Comparison of ENCODE assay signal across 9 cellular contexts in genomic region chr6:6131492-6132109, GRCh38.
A peak's percentile ranks its signal among the peaks of the same experiment; 100 is the strongest.
DNase-seq lines count a peak whose midpoint lies in the region; ATAC-seq and TF ChIP-seq lines count a peak whose summit lies in the region.
"Had no signal": no experiment of that assay in that cellular context is flagged by ENCODE, and none has a peak within 500 bp of the region (broad histone marks: within the 10 kb centered on the region; RNA-seq: fewer than 3 reads in every experiment).

No MANE protein-coding gene starts in this region.

- no peaks in the 10 kb centered on the region for H3K36me3 Mint-ChIP-seq in activated CD4-positive, alpha-beta T cell treated with anti-CD3 and anti-CD28 coated beads for 36 hours (ENCODE audit: low read depth)
- H3K36me3 Mint-ChIP-seq in osteocyte (ENCODE audit: unreplicated experiment): no peaks in the 10 kb centered on the region

- no peak for ATAC-seq in activated CD4-positive, alpha-beta T cell treated with anti-CD3 and anti-CD28 coated beads for 36 hours

- H3K36me3 ChIP-seq in Karpas-422 (ENCODE audit: insufficient read depth, low read length) (no peaks in the 10 kb centered on the region), colonic mucosa (no peaks in the 10 kb centered on the region), right atrium auricular region (no peaks in the 10 kb centered on the region)

- no peak overlapping the region for H2AFZ ChIP-seq in Karpas-422 (ENCODE audit: low read length)

- no peaks in the 10 kb centered on the region for H3K9me2 ChIP-seq in Karpas-422 (replicated peaks; ENCODE audit: insufficient read depth, low read length)

- H3K4me2 ChIP-seq in Karpas-422 (ENCODE audit: low read depth, low read length, poor library complexity, severe bottlenecking): no peak overlapping the region

- H3K9ac ChIP-seq in Karpas-422 (ENCODE audit: low read length) (no peak overlapping the region), colonic mucosa (ENCODE audit: low read depth in 2 of 2, low read length in 2 of 2) (no peak overlapping the region)

- H3K27me3 ChIP-seq in Karpas-422 (ENCODE audit: low read length) (no peaks in the 10 kb centered on the region), colonic mucosa (no peaks in the 10 kb centered on the region), right atrium auricular region (no peaks in the 10 kb centered on the region)

- POLR2A ChIA-PET in activated CD4-positive, alpha-beta T cell treated with anti-CD3 and anti-CD28 coated beads for 36 hours (lab: Charles Lee): no interaction called here

- H3K4me3 Mint-ChIP-seq in activated CD4-positive, alpha-beta T cell treated with anti-CD3 and anti-CD28 coated beads for 36 hours: no peak overlapping the region
- no peak overlapping the region for H3K4me3 Mint-ChIP-seq in osteocyte (ENCODE audit: unreplicated experiment)

- no peaks in the 10 kb centered on the region for H3K4me1 Mint-ChIP-seq in activated CD4-positive, alpha-beta T cell treated with anti-CD3 and anti-CD28 coated beads for 36 hours
- H3K4me1 Mint-ChIP-seq in osteocyte (ENCODE audit: unreplicated experiment): no peaks in the 10 kb centered on the region

- DNase-seq in activated CD4-positive, alpha-beta T cell treated with anti-CD3 and anti-CD28 coated beads for 36 hours: peak; percentile 11
- no peak for DNase-seq in activated CD4-positive, alpha-beta T cell treated with anti-CD3 and anti-CD28 coated beads, Interleukin-2, amount 50 U/mL, for 1 hour
- DNase-seq in Karpas-422: peak; percentile 87
- DNase-seq in colonic mucosa: no peak
- DNase-seq in osteocyte (ENCODE audit: extremely low spot score, unreplicated experiment): no peak
- no peak for DNase-seq in HuH-7.5 (ENCODE audit: low spot score)
- no peak for DNase-seq in NCI-H510A (lab: John Stamatoyannopoulos, UW)
- no peak for DNase-seq in right atrium auricular region (ENCODE audit: low spot score)
- DNase-seq: amygdala had no signal

- H3K9me3 ChIP-seq in Karpas-422 (ENCODE audit: low read length): no peaks in the 10 kb centered on the region
- H3K9me3 ChIP-seq in colonic mucosa: no peaks in the 10 kb centered on the region
- no peaks in the 10 kb centered on the region for H3K9me3 ChIP-seq in right atrium auricular region

- CTCF ChIA-PET in activated CD4-positive, alpha-beta T cell treated with anti-CD3 and anti-CD28 coated beads for 36 hours (lab: Charles Lee): interaction anchor here (0.6 to 1.8 kb wide), 16 partner anchors 9 to 1859 kb away, joined by 3 to 5 read pairs (median 4); no protein-coding TSS in a partner anchor

- TF ChIP-seq CTCF in colonic mucosa (IDR thresholded peaks at IDR 0.05) (peak; percentile 19), osteocyte (IDR thresholded peaks at IDR 0.05) (peak; percentile 37), right atrium auricular region (IDR thresholded peaks at IDR 0.05) (no peak)

- H3K27ac ChIP-seq in Karpas-422 (ENCODE audit: low read length) (no peak overlapping the region), colonic mucosa (no peak overlapping the region), right atrium auricular region (no peak overlapping the region)

- no peaks in the 10 kb centered on the region for H4K20me1 ChIP-seq in Karpas-422 (ENCODE audit: insufficient read depth, low read depth, low read length)

- H3K4me1 ChIP-seq in Karpas-422 (ENCODE audit: low read length): no peaks in the 10 kb centered on the region
- no peaks in the 10 kb centered on the region for H3K4me1 ChIP-seq in colonic mucosa
- no peaks in the 10 kb centered on the region for H3K4me1 ChIP-seq in right atrium auricular region

- H3K27me3 Mint-ChIP-seq in activated CD4-positive, alpha-beta T cell treated with anti-CD3 and anti-CD28 coated beads for 36 hours: peaks cover 5% of the 10 kb centered on the region
- H3K27me3 Mint-ChIP-seq in osteocyte (ENCODE audit: unreplicated experiment): no peaks in the 10 kb centered on the region

- intact Hi-C loops in activated CD4-positive, alpha-beta T cell treated with anti-CD3 and anti-CD28 coated beads for 36 hours (cut with DNase I, micrococcal nuclease): loop anchor here (1.0 to 10.0 kb wide), 4 partner anchors 74 to 660 kb away; no protein-coding TSS in a partner anchor
- intact Hi-C loops in colonic mucosa (cut with DNase I): no loop called here

- H3K27ac Mint-ChIP-seq in activated CD4-positive, alpha-beta T cell treated with anti-CD3 and anti-CD28 coated beads for 36 hours: no peak overlapping the region
- H3K27ac Mint-ChIP-seq in osteocyte (ENCODE audit: unreplicated experiment): no peak overlapping the region

- no peak overlapping the region for H3K4me3 ChIP-seq in Karpas-422 (ENCODE audit: low read length)
- H3K4me3 ChIP-seq in colonic mucosa: no peak overlapping the region
- no peak overlapping the region for H3K4me3 ChIP-seq in right atrium auricular region

- H3K9me3 Mint-ChIP-seq in activated CD4-positive, alpha-beta T cell treated with anti-CD3 and anti-CD28 coated beads for 36 hours (ENCODE audit: low read depth): no peaks in the 10 kb centered on the region
- H3K9me3 Mint-ChIP-seq in osteocyte (ENCODE audit: unreplicated experiment): no peaks in the 10 kb centered on the region

- H3K79me2 ChIP-seq in Karpas-422 (ENCODE audit: low read length): no peaks in the 10 kb centered on the region

Comparison
In these comparisons a context has a peak if more than half of its experiments do, and no peak if none do; other contexts are left out.
1. DNase-seq: peak in activated CD4-positive, alpha-beta T cell treated with anti-CD3 and anti-CD28 coated beads for 36 hours (single experiment) and Karpas-422 (single experiment); none in activated CD4-positive, alpha-beta T cell treated with anti-CD3 and anti-CD28 coated beads, Interleukin-2, amount 50 U/mL, for 1 hour (single experiment), colonic mucosa (single experiment), osteocyte (single experiment), HuH-7.5 (single experiment), NCI-H510A (single experiment) and right atrium auricular region (single experiment).
2. CTCF ChIP-seq: peak in colonic mucosa (single experiment) and osteocyte (single experiment); none in right atrium auricular region (0 of 2).